In genomic region chr1:32357619-32358018, GRCh38 we compare ENCODE assay signal across 16 cellular contexts. TPM values are rescaled to one million over a fixed set of nuclear protein-coding genes. Genes with fewer than 3 reads are reported as not detected.
DNase-seq lines count a peak whose midpoint lies in the region; ATAC-seq, FAIRE-seq and TF ChIP-seq lines count a peak whose summit lies in the region.
"Had no signal": no experiment of that assay in that cellular context is flagged by ENCODE, and none has a peak within 500 bp of the region (broad histone marks: within the 10 kb centered on the region; RNA-seq: fewer than 3 reads in every experiment).

No MANE protein-coding gene starts in this region.

- no peak for TF ChIP-seq EP300 in HepG2 (IDR thresholded peaks at IDR 0.05; ENCODE audit: low read depth in 2 of 2, low read length in 2 of 2)
- TF ChIP-seq EP300 in HepG2 (CRISPR knock-in tag; IDR thresholded peaks at IDR 0.05; ENCODE audit: borderline replicate concordance), result no peak

- H3K27ac ChIP-seq in HepG2 (ENCODE audit: extremely low read length, insufficient read depth, low read length), result no peak overlapping the region
- H3K27ac ChIP-seq in right lobe of liver, result no peak overlapping the region
- H3K27ac ChIP-seq: GM23248 had no signal

- H3K27me3 Mint-ChIP-seq in T-helper 17 cell (peaks cover 18% of the 10 kb centered on the region), neural crest cell (ENCODE audit: low read depth) (peaks cover 3% of the 10 kb centered on the region)

- H3K4me3 Mint-ChIP-seq in T-helper 17 cell (no peak overlapping the region), neural crest cell (peak overlapping the region; percentile 50)
- H3K4me3 Mint-ChIP-seq: CD14-positive monocyte; CD8-positive, alpha-beta T cell had no signal

- TF ChIP-seq CTCF in HepG2 (CRISPR knock-in tag; IDR thresholded peaks at IDR 0.05), result no peak
- TF ChIP-seq CTCF in right lobe of liver (IDR thresholded peaks at IDR 0.05), result no peak
- TF ChIP-seq CTCF in neural crest cell (conservative IDR thresholded peaks at IDR 0.05), result no peak
- no peak for TF ChIP-seq CTCF in GM20000 (IDR thresholded peaks at IDR 0.05; ENCODE audit: extremely low read depth, missing control alignments)

- no peak for TF ChIP-seq RAD21 in HepG2 (CRISPR knock-in tag; IDR thresholded peaks at IDR 0.05)

- peak overlapping the region; percentile 48; the same call in 1 of the 2 replicates for H3K4me2 ChIP-seq in HepG2 (ENCODE audit: low read depth, low read length)

- H3K36me3 ChIP-seq in HepG2 (replicated peaks in 1 of 2; ENCODE audit: control insufficient read depth in 1 of 2, insufficient read depth in 2 of 2, low read length in 2 of 2), result 0 out of 5 replicates have a peak, but pooled peaks cover 0 to 3% of the 10 kb centered on the region in 2 experiments
- no peaks in the 10 kb centered on the region for H3K36me3 ChIP-seq in right lobe of liver

- no peaks in the 10 kb centered on the region for H3K27me3 ChIP-seq in HepG2 (ENCODE audit: control insufficient read depth in 1 of 2, insufficient read depth in 2 of 2, low read length in 2 of 2)
- H3K27me3 ChIP-seq in right lobe of liver, result no peaks in the 10 kb centered on the region

- H3K9me3 ChIP-seq in HepG2 (ENCODE audit: low read length) (no peaks in the 10 kb centered on the region), right lobe of liver (no peaks in the 10 kb centered on the region), T-helper 17 cell (ENCODE audit: control insufficient read depth, low read length, poor library complexity, severe bottlenecking) (no peaks in the 10 kb centered on the region)

- TF ChIP-seq POLR2A in HepG2 (IDR thresholded peaks at IDR 0.05; ENCODE audit: insufficient read depth in 1 of 2, low read depth in 2 of 2, low read length in 2 of 2) (no peak), right lobe of liver (IDR thresholded peaks at IDR 0.05) (no peak)

- no peaks in the 10 kb centered on the region for H3K9me3 Mint-ChIP-seq in neural crest cell
- H3K9me3 Mint-ChIP-seq: CD8-positive, alpha-beta T cell had no signal

- POLR2A ChIA-PET in HepG2 (lab: Yijun Ruan, JAX), result interaction anchor here (1.0 to 1.3 kb wide), 3 partner anchors 10 to 37 kb away, joined by 3 to 4 read pairs (median 3); partner anchors contain the start of genes BSDC1 and MARCKSL1

- H3K27ac Mint-ChIP-seq in T-helper 17 cell (peak overlapping the region; percentile 9), neural crest cell (ENCODE audit: unreplicated experiment) (no peak overlapping the region)
- H3K27ac Mint-ChIP-seq: CD8-positive, alpha-beta T cell had no signal

- H3K4me1 Mint-ChIP-seq in T-helper 17 cell (peaks cover 33% of the 10 kb centered on the region), neural crest cell (peaks cover 51% of the 10 kb centered on the region)

- intact Hi-C loops in HepG2 (cut with micrococcal nuclease; ENCODE audit: unreplicated experiment), result no loop called here
- intact Hi-C loops in right lobe of liver (cut with DNase I), result no loop called here

- WGBS in HepG2 (ENCODE audit: low lambda C conversion rate), result 73% methylated on average over 4 of the region's 6 CpGs
- WGBS in right lobe of liver (ENCODE audit: insufficient coverage, low coverage, low lambda C conversion rate, missing lambda C conversion rate), result 69% methylated on average over 6 of the region's 6 CpGs

- no peak for FAIRE-seq in HepG2 (lab: Jason Lieb, UNC)
- FAIRE-seq: D721Med, GM18507, H54 had no signal

- H3K79me2 ChIP-seq in HepG2 (ENCODE audit: insufficient read depth, low read length), result no peaks in the 10 kb centered on the region

- in situ Hi-C loops in HepG2 (cut with HindIII; ENCODE audit: extremely low pct_ligation_motif_present, low pct_unique_long_range_greater_than_20kb), result no loop called here

- H3K4me1 ChIP-seq in HepG2 (ENCODE audit: insufficient read depth, low read length), result peaks cover 42% of the 10 kb centered on the region
- peaks cover 0 to 25% (median 7%) of the 10 kb centered on the region in 4 donors for H3K4me1 ChIP-seq in right lobe of liver

- CTCF ChIA-PET in HepG2 (lab: Yijun Ruan, JAX; ENCODE audit: low intra/inter-chr PET ratio, low total read pairs), result no interaction called here

- H3K4me3 ChIP-seq in HepG2 (replicated peaks in 1 of 3; ENCODE audit: insufficient read depth in 1 of 3, low read depth in 2 of 3, low read length in 3 of 3) (no peak overlapping the region), right lobe of liver (no peak overlapping the region)
- H3K4me3 ChIP-seq: GM23248 had no signal

- no peak overlapping the region for H3K9ac ChIP-seq in HepG2 (ENCODE audit: insufficient read depth, low read depth, low read length)
- H3K9ac ChIP-seq: GM23248 had no signal

- H3K36me3 Mint-ChIP-seq in T-helper 17 cell (ENCODE audit: low read depth) (peaks cover 9% of the 10 kb centered on the region), neural crest cell (ENCODE audit: low read depth) (peaks cover 3% of the 10 kb centered on the region)

- peak; percentile 14 for ATAC-seq in HepG2
- ATAC-seq in right lobe of liver, result no peak
- ATAC-seq in T-helper 17 cell, result no peak
- ATAC-seq: CD8-positive, alpha-beta T cell; HCT116 had no signal

- no peak overlapping the region for H2AFZ ChIP-seq in HepG2 (ENCODE audit: low read length)
- H2AFZ ChIP-seq: GM23248 had no signal

- no peaks in the 10 kb centered on the region for H4K20me1 ChIP-seq in HepG2 (ENCODE audit: insufficient read depth, low read length)

- no TSS peak for BruUV-seq in HepG2 (replicated peaks; lab: Mats Ljungman, UMichigan)

- DNase-seq in HepG2 (ENCODE audit: low spot score), result no peak
- no peak for DNase-seq in right lobe of liver
- no peak for DNase-seq in T-helper 17 cell
- no peak for DNase-seq in neural crest cell (ENCODE audit: low read depth, low spot score)
- DNase-seq in stimulated activated CD4-positive, alpha-beta T cell treated with anti-CD3 and anti-CD28 coated beads, Interleukin-2, amount 100 ng/mL, for 24 hours, result no peak
- DNase-seq in GM20000 (ENCODE audit: low spot score), result no peak
- DNase-seq: CD8-positive, alpha-beta T cell; COR-L47; GM23248; IMR-90 had no signal

RNA-seq across cellular contexts. Expression of gene FAM229A, which starts 4.7 kb away (rescaled TPM):
- total RNA-seq in HepG2 (2016; rRNA removed; fragmentation: Illumina TruSeq; extraction: Trizol) (0.31 and 3.2 TPM in 2 replicates), right lobe of liver (1 to 10 TPM; 1.3 to 7.8 (median 5.3) TPM), T-helper 17 cell (10 to 100 TPM; 30.1 to 32.9 TPM), neural crest cell (7.1 and 7.7 TPM in 2 replicates)
- total RNA-seq in HepG2 (2016; cell fraction: cytosol; rRNA removed; fragmentation: Illumina TruSeq; extraction: Trizol; ENCODE audit: low read depth), result 0.71 TPM in 1 of 2 replicates, not detected in the other
- total RNA-seq in HepG2 (2016; cell fraction: insoluble cytoplasmic fraction; rRNA removed; fragmentation: Illumina TruSeq; extraction: Trizol), result 0.46 and 3.1 TPM in 2 replicates
- 0.12 and 0.65 TPM in 2 replicates for total RNA-seq in HepG2 (2016; cell fraction: membrane; rRNA removed; fragmentation: Illumina TruSeq; extraction: Trizol)
- 3.2 and 5.0 TPM in 2 replicates for total RNA-seq in HepG2 (2016; cell fraction: nucleus; rRNA removed; fragmentation: Illumina TruSeq; extraction: Trizol)
- polyA plus RNA-seq in HepG2 (2011; rRNA removed), result 17.6 and 21.8 TPM in 2 replicates
- polyA plus RNA-seq in HepG2 (2011; cell fraction: cytosol; rRNA removed), result 2.4 and 5.1 TPM in 2 replicates
- polyA plus RNA-seq in HepG2 (2011; cell fraction: nucleus; rRNA removed), result 142 and 179 TPM in 2 replicates
- polyA plus RNA-seq in HepG2 (2012), result 7.7 and 16.0 TPM in 2 replicates
- 0.22 and 0.24 TPM in 2 replicates for polyA plus RNA-seq in HepG2 (2016; cell fraction: cytosol; fragmentation: Illumina TruSeq; extraction: Trizol; ENCODE audit: low read depth)
- 0.81 and 0.98 TPM in 2 replicates for polyA plus RNA-seq in HepG2 (2016; cell fraction: insoluble cytoplasmic fraction; fragmentation: Illumina TruSeq; extraction: Trizol; ENCODE audit: low read depth)
- polyA plus RNA-seq in HepG2 (2016; cell fraction: membrane; fragmentation: Illumina TruSeq; extraction: Trizol; ENCODE audit: low read depth), result 0.13 and 0.55 TPM in 2 replicates
- polyA plus RNA-seq in HepG2 (2016; cell fraction: nucleus; fragmentation: Illumina TruSeq; extraction: Trizol; ENCODE audit: insufficient read depth, low read depth), result 26.3 and 28.4 TPM in 2 replicates
- 6.1 and 8.3 TPM in 2 replicates for polyA minus RNA-seq in HepG2 (2011; rRNA and poly(A)+ RNA removed; ENCODE audit: low replicate concordance)
- polyA minus RNA-seq in HepG2 (2011; cell fraction: cytosol; rRNA and poly(A)+ RNA removed), result 1.3 and 1.8 TPM in 2 replicates
- 16.6 and 17.9 TPM in 2 replicates for polyA minus RNA-seq in HepG2 (2011; cell fraction: nucleus; rRNA and poly(A)+ RNA removed)
- polyA plus RNA-seq: CD14-positive monocyte had no signal

RNA-seq across cellular contexts. Expression of gene TSSK3, which starts 4.7 kb away (rescaled TPM):
- 0.62 and 1.0 TPM in 2 replicates for total RNA-seq in HepG2 (2016; rRNA removed; fragmentation: Illumina TruSeq; extraction: Trizol)
- not detected in 2 replicates for total RNA-seq in HepG2 (2016; cell fraction: cytosol; rRNA removed; fragmentation: Illumina TruSeq; extraction: Trizol; ENCODE audit: low read depth)
- total RNA-seq in HepG2 (2016; cell fraction: insoluble cytoplasmic fraction; rRNA removed; fragmentation: Illumina TruSeq; extraction: Trizol), result 2.0 TPM in 1 of 2 replicates, not detected in the other
- total RNA-seq in HepG2 (2016; cell fraction: membrane; rRNA removed; fragmentation: Illumina TruSeq; extraction: Trizol), result 0.53 TPM in 1 of 2 replicates, not detected in the other
- total RNA-seq in HepG2 (2016; cell fraction: nucleus; rRNA removed; fragmentation: Illumina TruSeq; extraction: Trizol), result 0.85 and 3.2 TPM in 2 replicates
- polyA plus RNA-seq in HepG2 (2011; rRNA removed), result 1.1 and 2.0 TPM in 2 replicates
- 0.31 and 0.35 TPM in 2 replicates for polyA plus RNA-seq in HepG2 (2011; cell fraction: cytosol; rRNA removed)
- polyA plus RNA-seq in HepG2 (2011; cell fraction: nucleus; rRNA removed), result 5.2 and 6.5 TPM in 2 replicates
- 5.4 and 6.5 TPM in 2 replicates for polyA plus RNA-seq in HepG2 (2012)
- polyA plus RNA-seq in HepG2 (2016; cell fraction: cytosol; fragmentation: Illumina TruSeq; extraction: Trizol; ENCODE audit: low read depth), result not detected in 2 replicates
- polyA plus RNA-seq in HepG2 (2016; cell fraction: insoluble cytoplasmic fraction; fragmentation: Illumina TruSeq; extraction: Trizol; ENCODE audit: low read depth), result 0.23 TPM in 1 of 2 replicates, not detected in the other
- 0.43 TPM in 1 of 2 replicates, not detected in the other for polyA plus RNA-seq in HepG2 (2016; cell fraction: membrane; fragmentation: Illumina TruSeq; extraction: Trizol; ENCODE audit: low read depth)
- 3.9 TPM in 2 replicates for polyA plus RNA-seq in HepG2 (2016; cell fraction: nucleus; fragmentation: Illumina TruSeq; extraction: Trizol; ENCODE audit: insufficient read depth, low read depth)
- polyA minus RNA-seq in HepG2 (2011; rRNA and poly(A)+ RNA removed; ENCODE audit: low replicate concordance), result 1.1 and 2.7 TPM in 2 replicates
- polyA minus RNA-seq in HepG2 (2011; cell fraction: cytosol; rRNA and poly(A)+ RNA removed), result not detected in 2 replicates
- 2.3 and 3.6 TPM in 2 replicates for polyA minus RNA-seq in HepG2 (2011; cell fraction: nucleus; rRNA and poly(A)+ RNA removed)
- total RNA-seq in right lobe of liver, result 1 to 10 TPM in 2 of 6 experiments, under 1 TPM in 4; 0.49 to 1.6 (median 0.85) TPM
- total RNA-seq in T-helper 17 cell, result 1 to 10 TPM in 1 of 2 donors, not detected in 1; 1.2 TPM
- total RNA-seq in neural crest cell, result 2.2 and 2.7 TPM in 2 replicates
- total RNA-seq: Daoy, IMR-90 had no signal
- polyA plus RNA-seq: GM23248 had no signal

RNA-seq across cellular contexts. Expression of gene MARCKSL1, which starts 21.6 kb away (rescaled TPM):
- total RNA-seq in HepG2 (2016; rRNA removed; fragmentation: Illumina TruSeq; extraction: Trizol) (81.9 and 85.1 TPM in 2 replicates), right lobe of liver (10 to 100 TPM in 5 of 6 experiments, 1 to 10 TPM in 1; 10.0 to 24.4 (median 14.2) TPM), T-helper 17 cell (10 to 100 TPM; 18.4 to 24.4 TPM), neural crest cell (943 and 952 TPM in 2 replicates)
- 39.3 and 48.2 TPM in 2 replicates for total RNA-seq in HepG2 (2016; cell fraction: cytosol; rRNA removed; fragmentation: Illumina TruSeq; extraction: Trizol; ENCODE audit: low read depth)
- 79.9 and 80.4 TPM in 2 replicates for total RNA-seq in HepG2 (2016; cell fraction: insoluble cytoplasmic fraction; rRNA removed; fragmentation: Illumina TruSeq; extraction: Trizol)
- total RNA-seq in HepG2 (2016; cell fraction: membrane; rRNA removed; fragmentation: Illumina TruSeq; extraction: Trizol), result 99.4 and 121 TPM in 2 replicates
- total RNA-seq in HepG2 (2016; cell fraction: nucleus; rRNA removed; fragmentation: Illumina TruSeq; extraction: Trizol), result 41.2 and 48.0 TPM in 2 replicates
- 134 and 155 TPM in 2 replicates for polyA plus RNA-seq in HepG2 (2011; rRNA removed)
- 175 and 198 TPM in 2 replicates for polyA plus RNA-seq in HepG2 (2011; cell fraction: cytosol; rRNA removed)
- polyA plus RNA-seq in HepG2 (2011; cell fraction: nucleus; rRNA removed), result 42.9 and 54.2 TPM in 2 replicates
- 93.4 and 110 TPM in 2 replicates for polyA plus RNA-seq in HepG2 (2012)
- 130 and 155 TPM in 2 replicates for polyA plus RNA-seq in HepG2 (2016; cell fraction: cytosol; fragmentation: Illumina TruSeq; extraction: Trizol; ENCODE audit: low read depth)
- polyA plus RNA-seq in HepG2 (2016; cell fraction: insoluble cytoplasmic fraction; fragmentation: Illumina TruSeq; extraction: Trizol; ENCODE audit: low read depth), result 249 and 301 TPM in 2 replicates
- 253 and 267 TPM in 2 replicates for polyA plus RNA-seq in HepG2 (2016; cell fraction: membrane; fragmentation: Illumina TruSeq; extraction: Trizol; ENCODE audit: low read depth)
- 142 and 146 TPM in 2 replicates for polyA plus RNA-seq in HepG2 (2016; cell fraction: nucleus; fragmentation: Illumina TruSeq; extraction: Trizol; ENCODE audit: insufficient read depth, low read depth)
- polyA minus RNA-seq in HepG2 (2011; rRNA and poly(A)+ RNA removed; ENCODE audit: low replicate concordance), result 31.7 and 183 TPM in 2 replicates
- 56.3 and 59.3 TPM in 2 replicates for polyA minus RNA-seq in HepG2 (2011; cell fraction: cytosol; rRNA and poly(A)+ RNA removed)
- polyA minus RNA-seq in HepG2 (2011; cell fraction: nucleus; rRNA and poly(A)+ RNA removed), result 34.6 and 44.4 TPM in 2 replicates

RNA-seq across cellular contexts. Expression of gene BSDC1, which starts 36.6 kb away (rescaled TPM):
- total RNA-seq in HepG2 (2016; rRNA removed; fragmentation: Illumina TruSeq; extraction: Trizol), result 33.2 and 40.3 TPM in 2 replicates
- total RNA-seq in HepG2 (2016; cell fraction: cytosol; rRNA removed; fragmentation: Illumina TruSeq; extraction: Trizol; ENCODE audit: low read depth), result 10.7 and 10.9 TPM in 2 replicates
- 35.8 and 41.1 TPM in 2 replicates for total RNA-seq in HepG2 (2016; cell fraction: insoluble cytoplasmic fraction; rRNA removed; fragmentation: Illumina TruSeq; extraction: Trizol)
- total RNA-seq in HepG2 (2016; cell fraction: membrane; rRNA removed; fragmentation: Illumina TruSeq; extraction: Trizol), result 15.7 and 16.3 TPM in 2 replicates
- 35.4 and 45.5 TPM in 2 replicates for total RNA-seq in HepG2 (2016; cell fraction: nucleus; rRNA removed; fragmentation: Illumina TruSeq; extraction: Trizol)
- 64.2 and 81.8 TPM in 2 replicates for polyA plus RNA-seq in HepG2 (2011; rRNA removed)
- polyA plus RNA-seq in HepG2 (2011; cell fraction: cytosol; rRNA removed), result 39.7 and 41.1 TPM in 2 replicates
- 145 and 160 TPM in 2 replicates for polyA plus RNA-seq in HepG2 (2011; cell fraction: nucleus; rRNA removed)
- polyA plus RNA-seq in HepG2 (2012), result 41.1 and 50.3 TPM in 2 replicates
- 2.1 and 2.8 TPM in 2 replicates for polyA plus RNA-seq in HepG2 (2016; cell fraction: cytosol; fragmentation: Illumina TruSeq; extraction: Trizol; ENCODE audit: low read depth)
- 28.1 and 29.2 TPM in 2 replicates for polyA plus RNA-seq in HepG2 (2016; cell fraction: insoluble cytoplasmic fraction; fragmentation: Illumina TruSeq; extraction: Trizol; ENCODE audit: low read depth)
- polyA plus RNA-seq in HepG2 (2016; cell fraction: membrane; fragmentation: Illumina TruSeq; extraction: Trizol; ENCODE audit: low read depth), result 5.8 and 6.2 TPM in 2 replicates
- 54.5 and 62.2 TPM in 2 replicates for polyA plus RNA-seq in HepG2 (2016; cell fraction: nucleus; fragmentation: Illumina TruSeq; extraction: Trizol; ENCODE audit: insufficient read depth, low read depth)
- polyA minus RNA-seq in HepG2 (2011; rRNA and poly(A)+ RNA removed; ENCODE audit: low replicate concordance), result 42.3 and 46.5 TPM in 2 replicates
- 22.8 and 24.4 TPM in 2 replicates for polyA minus RNA-seq in HepG2 (2011; cell fraction: cytosol; rRNA and poly(A)+ RNA removed)
- polyA minus RNA-seq in HepG2 (2011; cell fraction: nucleus; rRNA and poly(A)+ RNA removed), result 68.5 and 83.3 TPM in 2 replicates
- 10 to 100 TPM; 44.5 to 73.1 (median 62.1) TPM for total RNA-seq in right lobe of liver
- 100 to 1,000 TPM; 177 to 181 TPM for total RNA-seq in T-helper 17 cell
- 38.6 and 41.5 TPM in 2 replicates for total RNA-seq in neural crest cell
